In the genomic region with DNA sequence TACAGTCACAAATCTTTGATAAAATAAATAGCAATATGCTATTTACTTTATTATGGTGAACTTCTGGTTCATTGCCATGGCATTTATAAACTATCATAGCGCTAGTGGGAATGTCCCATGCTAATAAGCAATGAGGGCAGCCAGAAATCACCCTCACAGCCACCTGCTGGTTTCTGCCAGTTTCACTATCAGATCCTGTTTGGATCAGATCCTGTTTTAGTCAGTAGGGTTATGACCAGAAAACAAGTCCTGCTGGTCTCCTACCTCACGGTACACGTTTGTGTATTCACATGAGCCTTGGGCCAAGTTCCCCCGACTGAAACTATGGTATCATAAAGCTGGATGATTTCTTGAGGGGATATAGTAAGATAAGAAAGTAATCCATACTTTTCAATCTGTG, we compare ENCODE assay signal across 16 cellular contexts. TPM values are rescaled to one million over a fixed set of nuclear protein-coding genes. Genes with fewer than 3 reads are reported as not detected.
A peak's percentile ranks its signal among the peaks of the same experiment; 100 is the strongest.
DNase-seq lines count a peak whose midpoint lies in the region; ATAC-seq lines count a peak whose summit lies in the region.
"Had no signal": no experiment of that assay in that cellular context is flagged by ENCODE, and none has a peak within 500 bp of the region (broad histone marks: within the 10 kb centered on the region; RNA-seq: fewer than 3 reads in every experiment).

No MANE protein-coding gene starts in this region.

- H3K36me3 Mint-ChIP-seq in activated CD4-positive, alpha-beta memory T cell treated with anti-CD3 and anti-CD28 coated beads for 36 hours, result no peaks in the 10 kb centered on the region
- H3K36me3 Mint-ChIP-seq in natural killer cell treated with Interleukin-12 subunit alpha and Interleukin-12 subunit beta and Interleukin-15 and Interleukin-18, amount 100 ng/mL, for 72 hours, result no peaks in the 10 kb centered on the region
- H3K36me3 Mint-ChIP-seq: activated naive CD4-positive, alpha-beta T cell treated with anti-CD3 and anti-CD28 coated beads, Interleukin-2, amount 50 U/mL, for 24 hours; CD4-positive, alpha-beta memory T cell had no signal

- H3K9me3 Mint-ChIP-seq in activated CD4-positive, alpha-beta memory T cell treated with anti-CD3 and anti-CD28 coated beads for 36 hours, result no peaks in the 10 kb centered on the region
- no peaks in the 10 kb centered on the region for H3K9me3 Mint-ChIP-seq in natural killer cell treated with Interleukin-12 subunit alpha and Interleukin-12 subunit beta and Interleukin-15 and Interleukin-18, amount 100 ng/mL, for 72 hours
- H3K9me3 Mint-ChIP-seq: activated naive CD4-positive, alpha-beta T cell treated with anti-CD3 and anti-CD28 coated beads, Interleukin-2, amount 50 U/mL, for 24 hours; CD4-positive, alpha-beta memory T cell had no signal

- H3K4me1 Mint-ChIP-seq in activated CD4-positive, alpha-beta memory T cell treated with anti-CD3 and anti-CD28 coated beads for 36 hours (ENCODE audit: low read depth), result no peaks in the 10 kb centered on the region
- no peaks in the 10 kb centered on the region for H3K4me1 Mint-ChIP-seq in natural killer cell treated with Interleukin-12 subunit alpha and Interleukin-12 subunit beta and Interleukin-15 and Interleukin-18, amount 100 ng/mL, for 72 hours (ENCODE audit: low read depth in 2 of 2)
- H3K4me1 Mint-ChIP-seq: activated naive CD4-positive, alpha-beta T cell treated with anti-CD3 and anti-CD28 coated beads, Interleukin-2, amount 50 U/mL, for 24 hours; CD4-positive, alpha-beta memory T cell; GM23338; neural crest cell had no signal

- no peak overlapping the region for H3K4me3 Mint-ChIP-seq in activated CD4-positive, alpha-beta memory T cell treated with anti-CD3 and anti-CD28 coated beads for 36 hours
- H3K4me3 Mint-ChIP-seq in natural killer cell treated with Interleukin-12 subunit alpha and Interleukin-12 subunit beta and Interleukin-15 and Interleukin-18, amount 100 ng/mL, for 72 hours, result no peak overlapping the region
- H3K4me3 Mint-ChIP-seq: activated CD8-positive, alpha-beta T cell treated with anti-CD3 and anti-CD28 coated beads, Interleukin-2, amount 10 ng/mL, durations not matched to agents 7 days and 5 days; activated naive CD4-positive, alpha-beta T cell treated with anti-CD3 and anti-CD28 coated beads, Interleukin-2, amount 50 U/mL, for 24 hours; CD4-positive, alpha-beta memory T cell; GM23338; neural crest cell had no signal

- CTCF ChIA-PET in activated CD4-positive, alpha-beta memory T cell treated with anti-CD3 and anti-CD28 coated beads for 36 hours (lab: Charles Lee), result no interaction called here

- ATAC-seq in GM18870 (IDR thresholded peaks at IDR 0.05; ENCODE audit: unreplicated experiment), result peak; percentile 82
- peak; percentile 70 for ATAC-seq in GM21737 (IDR thresholded peaks at IDR 0.05; ENCODE audit: unreplicated experiment)
- ATAC-seq in HG03196 (IDR thresholded peaks at IDR 0.05; ENCODE audit: unreplicated experiment), result peak; percentile 63
- peak; percentile 78 for ATAC-seq in left lobe of liver
- no peak for ATAC-seq in natural killer cell treated with Interleukin-12 subunit alpha and Interleukin-12 subunit beta and Interleukin-15 and Interleukin-18, amount 100 ng/mL, for 72 hours
- ATAC-seq: activated CD8-positive, alpha-beta T cell treated with anti-CD3 and anti-CD28 coated beads, Interleukin-2, amount 10 ng/mL, durations not matched to agents 7 days and 5 days; GM23338 had no signal

- POLR2A ChIA-PET in activated CD4-positive, alpha-beta memory T cell treated with anti-CD3 and anti-CD28 coated beads for 36 hours (lab: Charles Lee), result no interaction called here

- intact Hi-C loops in activated CD4-positive, alpha-beta memory T cell treated with anti-CD3 and anti-CD28 coated beads for 36 hours (cut with micrococcal nuclease), result no loop called here

- H3K27me3 Mint-ChIP-seq in activated CD4-positive, alpha-beta memory T cell treated with anti-CD3 and anti-CD28 coated beads for 36 hours, result no peaks in the 10 kb centered on the region
- H3K27me3 Mint-ChIP-seq in natural killer cell treated with Interleukin-12 subunit alpha and Interleukin-12 subunit beta and Interleukin-15 and Interleukin-18, amount 100 ng/mL, for 72 hours, result peaks cover 7 to 21% of the 10 kb centered on the region in 2 donors
- H3K27me3 Mint-ChIP-seq: activated naive CD4-positive, alpha-beta T cell treated with anti-CD3 and anti-CD28 coated beads, Interleukin-2, amount 50 U/mL, for 24 hours had no signal

- DNase-seq in left lobe of liver (ENCODE audit: low spot score) (no peak), SHP77 treated with DMSO at 0.1 percent for 48 hours (lab: John Stamatoyannopoulos, UW) (no peak), SHP77 (lab: John Stamatoyannopoulos, UW) (no peak)
- DNase-seq in activated CD4-positive, alpha-beta memory T cell treated with anti-CD3 and anti-CD28 coated beads for 36 hours, result no peak
- DNase-seq in natural killer cell treated with Interleukin-12 subunit alpha and Interleukin-12 subunit beta and Interleukin-15 and Interleukin-18, amount 100 ng/mL, for 72 hours (ENCODE audit: low spot score), result no peak
- DNase-seq: activated CD8-positive, alpha-beta T cell treated with anti-CD3 and anti-CD28 coated beads, Interleukin-2, amount 10 ng/mL, durations not matched to agents 7 days and 5 days; CD4-positive, alpha-beta memory T cell; NK-92 treated with Interleukin-12 subunit alpha and Interleukin-12 subunit beta, amount 100 ng/mL, for 24 hours had no signal

- H3K27ac Mint-ChIP-seq in activated CD4-positive, alpha-beta memory T cell treated with anti-CD3 and anti-CD28 coated beads for 36 hours, result no peak overlapping the region
- H3K27ac Mint-ChIP-seq in natural killer cell treated with Interleukin-12 subunit alpha and Interleukin-12 subunit beta and Interleukin-15 and Interleukin-18, amount 100 ng/mL, for 72 hours, result no peak overlapping the region
- H3K27ac Mint-ChIP-seq: activated CD8-positive, alpha-beta T cell treated with anti-CD3 and anti-CD28 coated beads, Interleukin-2, amount 10 ng/mL, durations not matched to agents 7 days and 5 days; activated naive CD4-positive, alpha-beta T cell treated with anti-CD3 and anti-CD28 coated beads, Interleukin-2, amount 50 U/mL, for 24 hours; CD4-positive, alpha-beta memory T cell; GM23338 had no signal

RNA-seq across cellular contexts. Expression of a gene that starts 17.7 kb away (rescaled TPM):
- total RNA-seq in left lobe of liver, result not detected
- not detected for total RNA-seq in activated CD4-positive, alpha-beta memory T cell treated with anti-CD3 and anti-CD28 coated beads for 36 hours
- total RNA-seq in natural killer cell treated with Interleukin-12 subunit alpha and Interleukin-12 subunit beta and Interleukin-15 and Interleukin-18, amount 100 ng/mL, for 72 hours, result not detected
- total RNA-seq: activated CD8-positive, alpha-beta T cell treated with anti-CD3 and anti-CD28 coated beads, Interleukin-2, amount 10 ng/mL, durations not matched to agents 7 days and 5 days; CD4-positive, alpha-beta memory T cell; GM23338; kidney epithelial cell; neural crest cell; smooth muscle cell had no signal

Comparison
In these comparisons a context has a peak if more than half of its experiments do, and no peak if none do; other contexts are left out.
1. ATAC-seq: peak in GM18870 (single experiment), GM21737 (single experiment), HG03196 (single experiment) and left lobe of liver (single experiment); none in natural killer cell treated with Interleukin-12 subunit alpha and Interleukin-12 subunit beta and Interleukin-15 and Interleukin-18, amount 100 ng/mL, for 72 hours (0 of 2).